Comparison of ENCODE assay signal across 20 cellular contexts in genomic region chr14:47179906-47180305, GRCh38.
A peak's percentile ranks its signal among the peaks of the same experiment; 100 is the strongest.
DNase-seq lines count a peak whose midpoint lies in the region; ATAC-seq, FAIRE-seq and TF ChIP-seq lines count a peak whose summit lies in the region.
"Had no signal": no experiment of that assay in that cellular context is flagged by ENCODE, and none has a peak within 500 bp of the region (broad histone marks: within the 10 kb centered on the region; RNA-seq: fewer than 3 reads in every experiment).

No MANE protein-coding gene starts in this region.

- no peaks in the 10 kb centered on the region for H3K9me1 ChIP-seq in IMR-90 (ENCODE audit: insufficient read depth, low read length)

- H3K4me1 ChIP-seq in IMR-90 (ENCODE audit: control insufficient read depth, insufficient read depth, low read length) (no peaks in the 10 kb centered on the region), vagina (no peaks in the 10 kb centered on the region)
- H3K4me1 ChIP-seq: BLaER1, Caco-2, HAP-1 had no signal

- no CpG with 5 or more reads among the region's 1 CpG for WGBS in IMR-90 (ENCODE audit: extremely low coverage in 2 of 2, insufficient read length in 1 of 2), 2 experiments

- no peak overlapping the region for H3K4ac ChIP-seq in IMR-90 (ENCODE audit: low read depth, low read length)

- no TSS peak for BruUV-seq in IMR-90 (replicated peaks; lab: Mats Ljungman, UMichigan)

- H3K27ac ChIP-seq in IMR-90 (ENCODE audit: insufficient read depth, low read length) (no peak overlapping the region), vagina (no peak overlapping the region)
- H3K27ac ChIP-seq: BLaER1, C4-2B, GM23248 had no signal

- dilution Hi-C loops in IMR-90 (cut with HindIII; ENCODE audit: low sequenced_read_pairs, unreplicated experiment) = no loop called here

- no peak overlapping the region for H2BK120ac ChIP-seq in IMR-90 (ENCODE audit: low read depth, low read length)

- no peaks in the 10 kb centered on the region for H3K4me1 Mint-ChIP-seq in nephron progenitor cell
- H3K4me1 Mint-ChIP-seq: B cell; CD4-positive, CD25-positive, alpha-beta regulatory T cell had no signal

- peaks cover 8% of the 10 kb centered on the region for H3K9me3 Mint-ChIP-seq in nephron progenitor cell

- no peak overlapping the region for H2BK5ac ChIP-seq in IMR-90 (ENCODE audit: low read depth, low read length, poor library complexity, severe bottlenecking)

- ATAC-seq in IMR-90 (ENCODE audit: low read depth) = no peak
- no peak for ATAC-seq in HG03095 (IDR thresholded peaks at IDR 0.05; ENCODE audit: unreplicated experiment)
- ATAC-seq: CD8-positive, alpha-beta T cell had no signal

- TF ChIP-seq POLR2A in IMR-90 (IDR thresholded peaks at IDR 0.05; ENCODE audit: low read depth, low read length) (no peak), vagina (IDR thresholded peaks at IDR 0.05) (no peak)

- no peak for TF ChIP-seq CTCF in IMR-90 (conservative IDR thresholded peaks at IDR 0.05; ENCODE audit: low read depth, low read length)
- no peak for TF ChIP-seq CTCF in nephron progenitor cell (IDR thresholded peaks at IDR 0.05)
- no peak for TF ChIP-seq CTCF in vagina (IDR thresholded peaks at IDR 0.05)

- H3K36me3 Mint-ChIP-seq in nephron progenitor cell (ENCODE audit: low read depth) = no peaks in the 10 kb centered on the region
- H3K36me3 Mint-ChIP-seq: CD4-positive, CD25-positive, alpha-beta regulatory T cell; CD8-positive, alpha-beta T cell had no signal

- no peaks in the 10 kb centered on the region for H4K20me1 ChIP-seq in IMR-90 (ENCODE audit: insufficient read depth, low read length)
- H4K20me1 ChIP-seq: BLaER1 had no signal

- H2AK5ac ChIP-seq in IMR-90 (ENCODE audit: low read depth, low read length) = no peak overlapping the region

- H2BK15ac ChIP-seq in IMR-90 (ENCODE audit: low read depth, low read length) = no peak overlapping the region

- H2AFZ ChIP-seq in IMR-90 (replicated peaks; ENCODE audit: low read length, poor library complexity) = no peak overlapping the region
- H2AFZ ChIP-seq: GM23248 had no signal

- H3K14ac ChIP-seq in IMR-90 (replicated peaks; ENCODE audit: low read depth, low read length) = no peak overlapping the region

- no peak overlapping the region for H4K8ac ChIP-seq in IMR-90 (ENCODE audit: low read depth in 2 of 2, low read length in 2 of 2)

- POLR2A ChIA-PET in IMR-90 (lab: Charles Lee; ENCODE audit: unreplicated experiment) = no interaction called here

- H4K5ac ChIP-seq in IMR-90 (ENCODE audit: low read depth, low read length) = no peak overlapping the region

- no peak overlapping the region for H3K18ac ChIP-seq in IMR-90 (ENCODE audit: low read depth, low read length)

- H2BK20ac ChIP-seq in IMR-90 (ENCODE audit: low read depth, low read length) = no peak overlapping the region

- H3K27me3 ChIP-seq in IMR-90 (ENCODE audit: control insufficient read depth, insufficient read depth, low read length) (no peaks in the 10 kb centered on the region), vagina (no peaks in the 10 kb centered on the region)
- H3K27me3 ChIP-seq: BLaER1 had no signal

- no peak for DNase-seq in IMR-90
- no peak for DNase-seq in nephron progenitor cell
- no peak for DNase-seq in AG08396 (ENCODE audit: low spot score)
- no peak for DNase-seq in vagina (ENCODE audit: extremely low spot score in 2 of 2)
- DNase-seq: Caco-2; CD4-positive, CD25-positive, alpha-beta regulatory T cell; CD8-positive, alpha-beta T cell; DMS153; DND-41; GM23248; HFFc6 had no signal

- no peak overlapping the region for H3K56ac ChIP-seq in IMR-90 (ENCODE audit: extremely low read depth, insufficient read depth, low read length)

- H3K4me3 Mint-ChIP-seq in nephron progenitor cell = no peak overlapping the region
- H3K4me3 Mint-ChIP-seq: B cell; CD4-positive, CD25-positive, alpha-beta regulatory T cell; CD8-positive, alpha-beta T cell; HFFc6 had no signal

- no peak for TF ChIP-seq RAD21 in IMR-90 (IDR thresholded peaks at IDR 0.05; ENCODE audit: low read length)

- H3K9me3 ChIP-seq in IMR-90 (ENCODE audit: control insufficient read depth, insufficient read depth, low read length) (peaks cover 2% of the 10 kb centered on the region; the same call in 1 of the 2 replicates), vagina (no peaks in the 10 kb centered on the region)
- H3K9me3 ChIP-seq: BLaER1, Caco-2, HAP-1 had no signal

- H3K4me3 ChIP-seq in IMR-90 (ENCODE audit: insufficient read depth, low read depth, low read length) = no peak overlapping the region
- H3K4me3 ChIP-seq in vagina = no peak overlapping the region
- H3K4me3 ChIP-seq: BLaER1, GM23248, HAP-1 had no signal

- CTCF ChIA-PET in IMR-90 (lab: Yijun Ruan, JAX) = no interaction called here

- peak; percentile 10 for FAIRE-seq in colon (lab: Jason Lieb, UNC)
- FAIRE-seq: GM12892, GM19239, H54 had no signal

- H3K79me1 ChIP-seq in IMR-90 (ENCODE audit: low read depth in 1 of 2, low read length in 2 of 2) = no peaks in the 10 kb centered on the region

- intact Hi-C loops in IMR-90 (cut with micrococcal nuclease) = no loop called here
- intact Hi-C loops in vagina (cut with DNase I) = no loop called here

- in situ Hi-C loops in IMR-90 (cut with MboI; ENCODE audit: low sequenced_read_pairs) = no loop called here

- H3K23ac ChIP-seq in IMR-90 (ENCODE audit: low read depth, low read length) = no peak overlapping the region

- no peak overlapping the region for H3K4me2 ChIP-seq in IMR-90 (ENCODE audit: low read depth, low read length)
- H3K4me2 ChIP-seq: BLaER1 had no signal

- H4K91ac ChIP-seq in IMR-90 (ENCODE audit: insufficient read depth, low read depth, low read length) = no peak overlapping the region

- H3K27me3 Mint-ChIP-seq in nephron progenitor cell (ENCODE audit: low read depth, poor library complexity) = no peaks in the 10 kb centered on the region
- H3K27me3 Mint-ChIP-seq: B cell; CD4-positive, CD25-positive, alpha-beta regulatory T cell had no signal

- H3K9ac ChIP-seq in IMR-90 (ENCODE audit: low read depth, low read length) = no peak overlapping the region
- H3K9ac ChIP-seq: BLaER1, GM23248 had no signal

- peak overlapping the region; percentile 2 for H3K27ac Mint-ChIP-seq in nephron progenitor cell
- H3K27ac Mint-ChIP-seq: B cell; CD4-positive, CD25-positive, alpha-beta regulatory T cell; CD8-positive, alpha-beta T cell; HFFc6 had no signal

- H3K36me3 ChIP-seq in IMR-90 (ENCODE audit: control insufficient read depth, insufficient read depth, low read length) = no peaks in the 10 kb centered on the region
- H3K36me3 ChIP-seq in vagina = no peaks in the 10 kb centered on the region
- H3K36me3 ChIP-seq: BLaER1, HAP-1 had no signal

- H2AK9ac ChIP-seq in IMR-90 (replicated peaks; ENCODE audit: low read depth, low read length, poor library complexity) = no peak overlapping the region

TF ChIP-seq in IMR-90, 13 proteins besides CTCF, POLR2A, EP300 and RAD21:
- TF ChIP-seq CEBPB (IDR thresholded peaks at IDR 0.05; ENCODE audit: low read depth, low read length) (peak; percentile 58; the same call in 1 of the 2 replicates), CHD1 (IDR thresholded peaks at IDR 0.05; ENCODE audit: low read depth, low read length) (no peak)
